ENCODE assay signal across 8 cellular contexts in genomic region chr9:32552172-32552872, GRCh38. TPM values are rescaled to one million over a fixed set of nuclear protein-coding genes. Genes with fewer than 3 reads are reported as not detected.
DNase-seq lines count a peak whose midpoint lies in the region; ATAC-seq and TF ChIP-seq lines count a peak whose summit lies in the region.

A gene with protein sequence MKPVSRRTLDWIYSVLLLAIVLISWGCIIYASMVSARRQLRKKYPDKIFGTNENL (plus strand): TSS chr9:32552327. CDS start chr9:32552435, 108 bp downstream.
Gene TOPORS (minus strand): TSS chr9:32552586. CDS start chr9:32552436, 150 bp downstream.

- H3K27me3 Mint-ChIP-seq in T-helper 1 cell treated with Interleukin-12 subunit alpha and Interleukin-12 subunit beta and Interleukin-4 antibody, amounts not matched to agents 30 μg/mL and 1 μg/mL, for 36 hours (ENCODE audit: low read depth), result no peaks in the 10 kb centered on the region

- peaks cover 53% of the 10 kb centered on the region for H3K4me1 ChIP-seq in left ventricle myocardium inferior
- H3K4me1 ChIP-seq in psoas muscle, result peaks cover 23% of the 10 kb centered on the region
- H3K4me1 ChIP-seq in urinary bladder (ENCODE audit: insufficient read depth), result no peaks in the 10 kb centered on the region

- peak within 1 kb of the TSS; percentile 98 for H3K27ac ChIP-seq in left ventricle myocardium inferior (replicated peaks)
- peak within 1 kb of the TSS; percentile 95 for H3K27ac ChIP-seq in psoas muscle
- peak within 1 kb of the TSS; percentile 98 for H3K27ac ChIP-seq in urinary bladder (ENCODE audit: low read depth)

- peaks cover 13% of the 10 kb centered on the region for H3K36me3 Mint-ChIP-seq in T-helper 1 cell treated with Interleukin-12 subunit alpha and Interleukin-12 subunit beta and Interleukin-4 antibody, amounts not matched to agents 30 μg/mL and 1 μg/mL, for 36 hours (ENCODE audit: low read depth)

- H3K9me3 Mint-ChIP-seq in T-helper 1 cell treated with Interleukin-12 subunit alpha and Interleukin-12 subunit beta and Interleukin-4 antibody, amounts not matched to agents 30 μg/mL and 1 μg/mL, for 36 hours, result no peaks in the 10 kb centered on the region

- peaks cover 35% of the 10 kb centered on the region for H3K4me1 Mint-ChIP-seq in T-helper 1 cell treated with Interleukin-12 subunit alpha and Interleukin-12 subunit beta and Interleukin-4 antibody, amounts not matched to agents 30 μg/mL and 1 μg/mL, for 36 hours (ENCODE audit: low read depth)

- H3K9me3 ChIP-seq in left ventricle myocardium inferior (replicated peaks) (no peaks in the 10 kb centered on the region), psoas muscle (no peaks in the 10 kb centered on the region)

- no peaks in the 10 kb centered on the region for H3K36me3 ChIP-seq in left ventricle myocardium inferior
- peaks cover 0 to 9% of the 10 kb centered on the region in 2 donors for H3K36me3 ChIP-seq in psoas muscle (ENCODE audit: insufficient read depth in 1 of 2, low read depth in 1 of 2)
- H3K36me3 ChIP-seq in urinary bladder (ENCODE audit: insufficient read depth), result peaks cover 2% of the 10 kb centered on the region

- peak; percentile 92 for DNase-seq in NCI-H1694 treated with DMSO at 0.1 percent for 48 hours (lab: John Stamatoyannopoulos, UW)
- DNase-seq in amniotic epithelial cell (ENCODE audit: low read depth), result peak; percentile 82
- DNase-seq in left ventricle myocardium inferior, result peak; percentile 91
- peak; percentile 92 to 95 for DNase-seq in psoas muscle

- peak; percentile 7 for TF ChIP-seq CTCF in left ventricle myocardium inferior (IDR thresholded peaks at IDR 0.05; ENCODE audit: borderline replicate concordance)
- TF ChIP-seq CTCF in psoas muscle (IDR thresholded peaks at IDR 0.05), result no peak

- peak within 1 kb of the TSS; percentile 94 for H3K27ac Mint-ChIP-seq in T-helper 1 cell treated with Interleukin-12 subunit alpha and Interleukin-12 subunit beta and Interleukin-4 antibody, amounts not matched to agents 30 μg/mL and 1 μg/mL, for 36 hours

- peak within 1 kb of the TSS; percentile 92 for H3K4me3 Mint-ChIP-seq in T-helper 1 cell treated with Interleukin-12 subunit alpha and Interleukin-12 subunit beta and Interleukin-4 antibody, amounts not matched to agents 30 μg/mL and 1 μg/mL, for 36 hours

- ATAC-seq in GM18499 (IDR thresholded peaks at IDR 0.05; ENCODE audit: insufficient read depth, unreplicated experiment) (peak; percentile 42), HG02938 (IDR thresholded peaks at IDR 0.05; ENCODE audit: unreplicated experiment) (peak; percentile 63), psoas muscle (peak; percentile 96 to 97 (median 96))

- H3K27me3 ChIP-seq in left ventricle myocardium inferior (ENCODE audit: low read depth) (no peaks in the 10 kb centered on the region), psoas muscle (ENCODE audit: insufficient read depth in 3 of 3, low read length in 2 of 3) (no peaks in the 10 kb centered on the region)

- intact Hi-C loops in left ventricle myocardium inferior (cut with micrococcal nuclease), result no loop called here
- intact Hi-C loops in psoas muscle (cut with DNase I), result loop anchor here in 1 of 2 donors (2.0 kb wide), 1 partner anchor 18 kb away; no protein-coding TSS in a partner anchor

- peak within 1 kb of the TSS; percentile 84 for H3K4me3 ChIP-seq in left ventricle myocardium inferior
- peak within 1 kb of the TSS; percentile 87 for H3K4me3 ChIP-seq in psoas muscle
- peak within 1 kb of the TSS; percentile 87 for H3K4me3 ChIP-seq in urinary bladder (ENCODE audit: low read depth, low read length)

- WGBS in psoas muscle, 3 donors, result 0% methylated on average over 46 of the region's 46 CpGs
- under 1% methylated on average over 46 of the region's 46 CpGs for whole genome bisulfite sequencing in urinary bladder

RNA-seq across cellular contexts. Expression of the first gene that starts in this region (rescaled TPM):
- total RNA-seq in left ventricle myocardium inferior (17.3 TPM), psoas muscle (10 to 100 TPM; 11.7 to 21.6 (median 16.1) TPM), urinary bladder (1.3 TPM)
- polyA plus RNA-seq in psoas muscle (1 to 10 TPM; 4.5 to 9.3 (median 8.5) TPM), urinary bladder (11.9 TPM)

RNA-seq across cellular contexts. Expression of gene TOPORS, which starts in this region (rescaled TPM):
- 8.4 TPM for total RNA-seq in left ventricle myocardium inferior
- total RNA-seq in psoas muscle, result 10 to 100 TPM in 2 of 4 donors, 1 to 10 TPM in 2; 7.2 to 12.1 (median 9.1) TPM
- polyA plus RNA-seq in psoas muscle, result 1 to 10 TPM; 6.2 to 9.8 (median 7.0) TPM
- 39.0 TPM for total RNA-seq in urinary bladder
- polyA plus RNA-seq in urinary bladder, result 13.3 TPM

Comparison
In these comparisons a context has a peak if more than half of its experiments do, and no peak if none do; other contexts are left out.
1. Peak in every context shown above with its lines: DNase-seq, ATAC-seq, H3K4me3 ChIP-seq and H3K27ac ChIP-seq.
2. ATAC-seq: peak in every context shown above with its lines; median percentile 96 in psoas muscle; 63 in HG02938; 42 in GM18499.